Comparison of ENCODE assay signal across 11 cellular contexts in the genomic region with DNA sequence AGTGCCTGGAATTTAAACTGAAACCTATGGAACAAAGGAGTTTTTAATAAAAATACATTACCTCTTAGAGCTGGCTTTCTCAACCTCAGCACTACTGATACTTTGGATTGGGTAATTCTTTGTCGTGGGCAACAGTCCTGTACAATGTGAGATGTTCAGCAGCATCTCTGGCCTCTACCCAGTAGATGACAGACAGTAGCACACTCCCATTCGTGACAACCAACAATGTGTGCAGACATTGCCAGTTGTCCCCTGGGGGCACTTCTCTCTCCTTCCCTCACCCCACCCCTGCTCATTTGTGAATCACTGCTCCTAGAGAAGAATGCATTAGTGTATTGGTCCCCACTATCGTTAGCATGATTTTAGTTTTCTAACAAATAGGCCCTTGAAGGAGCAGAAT. TPM values are rescaled to one million over a fixed set of nuclear protein-coding genes. Genes with fewer than 3 reads are reported as not detected.
DNase-seq lines count a peak whose midpoint lies in the region; ATAC-seq and TF ChIP-seq lines count a peak whose summit lies in the region.
"Had no signal": no experiment of that assay in that cellular context is flagged by ENCODE, and none has a peak within 500 bp of the region (broad histone marks: within the 10 kb centered on the region; RNA-seq: fewer than 3 reads in every experiment).

No MANE protein-coding gene starts in this region.

- ATAC-seq in foreskin keratinocyte (peak; percentile 64), GM19395 (IDR thresholded peaks at IDR 0.05; ENCODE audit: unreplicated experiment) (no peak)

- H3K9me2 ChIP-seq in Karpas-422 (replicated peaks; ENCODE audit: insufficient read depth, low read length), result no peaks in the 10 kb centered on the region

- TF ChIP-seq CTCF in foreskin keratinocyte (conservative IDR thresholded peaks at IDR 0.05), result no peak

- H3K27ac ChIP-seq in foreskin keratinocyte (no peak overlapping the region), Karpas-422 (ENCODE audit: low read length) (no peak overlapping the region)

- no peaks in the 10 kb centered on the region for H3K79me2 ChIP-seq in Karpas-422 (ENCODE audit: low read length)

- H2AFZ ChIP-seq in Karpas-422 (ENCODE audit: low read length), result no peak overlapping the region

- H3K27me3 ChIP-seq in foreskin keratinocyte (no peaks in the 10 kb centered on the region), Karpas-422 (ENCODE audit: low read length) (no peaks in the 10 kb centered on the region)

- H3K4me3 ChIP-seq in Karpas-422 (ENCODE audit: low read length), result no peak overlapping the region

- DNase-seq in AG08395 (ENCODE audit: low spot score) (peak; percentile 70), GM04504 (ENCODE audit: low read depth) (peak; percentile 80), RPMI8226 (peak; percentile 5), foreskin keratinocyte (peak in 1 of 2 donors; percentile 56), Karpas-422 (no peak), NCI-H146 treated with DMSO at 0.1 percent for 48 hours (lab: John Stamatoyannopoulos, UW; ENCODE audit: unreplicated experiment) (no peak), middle frontal gyrus (ENCODE audit: extremely low spot score, low spot score) (no peak)
- DNase-seq: activated CD4-positive, alpha-beta T cell treated with anti-CD3 and anti-CD28 coated beads, Interleukin-2, amount 50 U/mL, for 1 hour; CD4-positive, alpha-beta T cell had no signal

- H3K9ac ChIP-seq in Karpas-422 (ENCODE audit: low read length), result no peak overlapping the region

- H3K4me2 ChIP-seq in Karpas-422 (ENCODE audit: low read depth, low read length, poor library complexity, severe bottlenecking), result no peak overlapping the region

- H4K20me1 ChIP-seq in Karpas-422 (ENCODE audit: insufficient read depth, low read depth, low read length), result no peaks in the 10 kb centered on the region

- no peaks in the 10 kb centered on the region for H3K36me3 ChIP-seq in Karpas-422 (ENCODE audit: insufficient read depth, low read length)

- no peaks in the 10 kb centered on the region for H3K9me3 ChIP-seq in Karpas-422 (ENCODE audit: low read length)

- H3K4me1 ChIP-seq in foreskin keratinocyte, result peaks cover 19% of the 10 kb centered on the region
- no peaks in the 10 kb centered on the region for H3K4me1 ChIP-seq in Karpas-422 (ENCODE audit: low read length)

RNA-seq across cellular contexts. Expression of a gene that starts 16.2 kb away (rescaled TPM):
- 0.85 and 1.3 TPM in 2 replicates for total RNA-seq in foreskin keratinocyte
- polyA plus RNA-seq in foreskin keratinocyte, result 0.29 and 0.79 TPM in 2 replicates
- total RNA-seq in Karpas-422 (2014; rRNA removed; shearing (Covaris generic); ENCODE audit: low replicate concordance), result not detected in 2 replicates
- total RNA-seq: frontal cortex had no signal

Comparison
In these comparisons a context has a peak if more than half of its experiments do, and no peak if none do; other contexts are left out.
1. DNase-seq: peak in AG08395 (single experiment), GM04504 (single experiment) and RPMI8226 (single experiment); none in Karpas-422 (single experiment), NCI-H146 treated with DMSO at 0.1 percent for 48 hours (single experiment) and middle frontal gyrus (single experiment).